In the genomic region with DNA sequence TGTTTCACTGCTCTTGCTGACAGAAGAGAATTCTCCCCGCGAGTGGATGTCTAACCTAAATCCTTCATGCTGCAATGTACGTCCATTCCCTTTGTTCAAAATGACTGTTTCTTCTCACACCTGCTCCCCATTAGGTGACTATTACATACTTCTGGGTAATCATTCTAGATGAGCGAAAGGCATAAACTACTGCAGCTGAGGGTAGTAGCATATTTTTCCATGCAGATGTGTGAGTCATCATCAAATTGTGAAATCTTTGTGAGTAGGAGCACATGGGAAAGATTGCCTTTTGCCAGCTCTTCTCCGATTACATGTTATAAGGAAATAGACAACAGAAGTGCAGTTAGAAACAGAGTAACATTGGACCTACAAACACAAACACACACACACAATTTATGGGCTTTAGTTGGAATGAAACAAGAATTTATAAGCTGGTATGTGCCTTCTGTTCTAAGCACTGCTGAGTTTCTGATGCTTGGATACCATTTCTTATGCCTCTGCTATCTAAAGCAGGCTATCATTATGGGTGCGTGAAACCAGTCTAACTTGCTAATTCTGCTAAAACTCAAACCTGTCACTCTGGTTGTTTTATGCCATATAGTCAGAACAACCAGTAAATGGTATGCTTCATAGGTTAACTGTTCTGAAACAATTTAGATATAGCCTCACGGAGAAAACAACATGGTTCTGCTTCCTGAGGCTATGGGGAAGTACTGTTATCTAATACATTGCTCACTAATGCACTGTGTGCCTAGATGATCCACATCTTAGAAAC, we compare ENCODE assay signal across 11 cellular contexts.
DNase-seq lines count a peak whose midpoint lies in the region; ATAC-seq, FAIRE-seq and TF ChIP-seq lines count a peak whose summit lies in the region.
"Had no signal": no experiment of that assay in that cellular context is flagged by ENCODE, and none has a peak within 500 bp of the region (broad histone marks: within the 10 kb centered on the region; RNA-seq: fewer than 3 reads in every experiment).

No MANE protein-coding gene starts in this region.

- H3K27ac Mint-ChIP-seq in HFFc6 = no peak overlapping the region
- no peak overlapping the region for H3K27ac Mint-ChIP-seq in MCF 10A (ENCODE audit: low read depth, unreplicated experiment)
- H3K27ac Mint-ChIP-seq in glutamatergic neuron (ENCODE audit: unreplicated experiment) = no peak overlapping the region
- H3K27ac Mint-ChIP-seq in activated T-cell treated with anti-CD3 and anti-CD28 coated beads, Interleukin-2, amount 50 U/mL, for 72 hours = no peak overlapping the region

- H3K4me3 ChIP-seq in A549 (no peak overlapping the region), left lung (no peak overlapping the region)

- TF ChIP-seq RAD21 in A549 (conservative IDR thresholded peaks at IDR 0.05 in 1 of 2, IDR thresholded peaks at IDR 0.05 in 1 of 2) = no peak

- POLR2A ChIA-PET in A549 (lab: Yijun Ruan, JAX) (no interaction called here), MCF 10A (lab: Yijun Ruan, JAX) (interaction anchor here (1.4 kb wide), 1 partner anchor 342 kb away, joined by 4 read pairs; no protein-coding TSS in a partner anchor)

- WGBS in A549 (ENCODE audit: missing lambda C conversion rate) = 41% methylated on average over 7 of the region's 7 CpGs

- H3K9me3 Mint-ChIP-seq in HFFc6 (no peaks in the 10 kb centered on the region), MCF 10A (ENCODE audit: unreplicated experiment) (no peaks in the 10 kb centered on the region), glutamatergic neuron (ENCODE audit: unreplicated experiment) (peaks cover 2% of the 10 kb centered on the region)
- H3K9me3 Mint-ChIP-seq in activated T-cell treated with anti-CD3 and anti-CD28 coated beads, Interleukin-2, amount 50 U/mL, for 72 hours = no peaks in the 10 kb centered on the region

- no peak for TF ChIP-seq POLR2A in A549 (IDR thresholded peaks at IDR 0.05; ENCODE audit: low read length)

- intact Hi-C loops in MCF 10A (cut with micrococcal nuclease) = loop anchor here (10.0 kb wide), 1 partner anchor 325 kb away; no protein-coding TSS in a partner anchor
- intact Hi-C loops in left lung (cut with DNase I) = no loop called here

- BruUV-seq in MCF 10A (replicated peaks; lab: Mats Ljungman, UMichigan) = no TSS peak

- no peak for TF ChIP-seq EP300 in A549 (IDR thresholded peaks at IDR 0.05)

- H3K27ac ChIP-seq in A549 = no peak overlapping the region
- no peak overlapping the region for H3K27ac ChIP-seq in left lung

- H3K36me3 ChIP-seq in left lung = no peaks in the 10 kb centered on the region

- CTCF ChIA-PET in A549 (lab: Yijun Ruan, JAX) (interaction anchor here (1.8 kb wide), 1 partner anchor 384 kb away, joined by 4 read pairs; no protein-coding TSS in a partner anchor), MCF 10A (lab: Yijun Ruan, JAX) (interaction anchor here (0.8 to 1.0 kb wide), 2 partner anchors 74 to 322 kb away, joined by 3 read pairs; no protein-coding TSS in a partner anchor)

- H3K27me3 ChIP-seq in left lung = no peaks in the 10 kb centered on the region

- H3K4me1 Mint-ChIP-seq in HFFc6 (ENCODE audit: low read depth) (peaks cover 11% of the 10 kb centered on the region), MCF 10A (ENCODE audit: insufficient read depth, unreplicated experiment) (peaks cover 8% of the 10 kb centered on the region), glutamatergic neuron (ENCODE audit: low read depth, unreplicated experiment) (no peaks in the 10 kb centered on the region)
- no peaks in the 10 kb centered on the region for H3K4me1 Mint-ChIP-seq in activated T-cell treated with anti-CD3 and anti-CD28 coated beads, Interleukin-2, amount 50 U/mL, for 72 hours (ENCODE audit: low read depth)

- H3K4me1 ChIP-seq in A549 = peaks cover 3% of the 10 kb centered on the region; the same call in 1 of the 3 replicates
- no peaks in the 10 kb centered on the region for H3K4me1 ChIP-seq in left lung

- DNase-seq in A549 (ENCODE audit: low read depth in 1 of 2, low spot score in 1 of 2) = peak in 1 of 2 experiments; percentile 28
- DNase-seq in HFFc6 = peak; percentile 85
- peak; percentile 87 for DNase-seq in MCF 10A (ENCODE audit: unreplicated experiment)
- DNase-seq in left lung = no peak
- no peak for DNase-seq in MV-4-11 (lab: John Stamatoyannopoulos, UW)
- DNase-seq in activated naive CD4-positive, alpha-beta T cell treated with anti-CD3 and anti-CD28 coated beads, Interleukin-2, amount 50 U/mL, for 16 hours = no peak
- DNase-seq in glutamatergic neuron = no peak
- DNase-seq in activated T-cell treated with anti-CD3 and anti-CD28 coated beads, Interleukin-2, amount 50 U/mL, for 72 hours = no peak
- DNase-seq: activated CD4-positive, alpha-beta T cell treated with anti-CD3 and anti-CD28 coated beads, Interleukin-2, amount 50 U/mL, for 4 hours had no signal

- H3K4me3 Mint-ChIP-seq in HFFc6 = no peak overlapping the region
- no peak overlapping the region for H3K4me3 Mint-ChIP-seq in MCF 10A (ENCODE audit: unreplicated experiment)
- no peak overlapping the region for H3K4me3 Mint-ChIP-seq in glutamatergic neuron (ENCODE audit: unreplicated experiment)
- H3K4me3 Mint-ChIP-seq in activated T-cell treated with anti-CD3 and anti-CD28 coated beads, Interleukin-2, amount 50 U/mL, for 72 hours = no peak overlapping the region

- no peaks in the 10 kb centered on the region for H3K36me3 Mint-ChIP-seq in HFFc6 (ENCODE audit: low read depth)
- H3K36me3 Mint-ChIP-seq in MCF 10A (ENCODE audit: insufficient read depth, unreplicated experiment) = no peaks in the 10 kb centered on the region
- H3K36me3 Mint-ChIP-seq in glutamatergic neuron (ENCODE audit: unreplicated experiment) = no peaks in the 10 kb centered on the region
- no peaks in the 10 kb centered on the region for H3K36me3 Mint-ChIP-seq in activated T-cell treated with anti-CD3 and anti-CD28 coated beads, Interleukin-2, amount 50 U/mL, for 72 hours (ENCODE audit: insufficient read depth in 2 of 2)

- no peak for FAIRE-seq in A549 (lab: Jason Lieb, UNC)
- FAIRE-seq: D721Med, GM19239 had no signal

- peak overlapping the region; percentile 26; the same call in 2 of the 3 replicates for H3K4me2 ChIP-seq in A549

- TF ChIP-seq CTCF in A549 (IDR thresholded peaks at IDR 0.05) (no peak), HFFc6 (IDR thresholded peaks at IDR 0.05) (no peak), MCF 10A (IDR thresholded peaks at IDR 0.05; ENCODE audit: unreplicated experiment) (no peak), left lung (IDR thresholded peaks at IDR 0.05) (no peak), glutamatergic neuron (IDR thresholded peaks at IDR 0.05; ENCODE audit: partially characterized antibody, unreplicated experiment) (no peak)

- H3K27me3 Mint-ChIP-seq in HFFc6 (ENCODE audit: insufficient read depth) = peaks cover 5% of the 10 kb centered on the region
- peaks cover 69% of the 10 kb centered on the region for H3K27me3 Mint-ChIP-seq in MCF 10A (ENCODE audit: insufficient read depth, unreplicated experiment)
- peaks cover 2% of the 10 kb centered on the region for H3K27me3 Mint-ChIP-seq in glutamatergic neuron (ENCODE audit: unreplicated experiment)
- H3K27me3 Mint-ChIP-seq in activated T-cell treated with anti-CD3 and anti-CD28 coated beads, Interleukin-2, amount 50 U/mL, for 72 hours (ENCODE audit: low read depth) = no peaks in the 10 kb centered on the region

- H3K9me3 ChIP-seq in A549 (no peaks in the 10 kb centered on the region), left lung (no peaks in the 10 kb centered on the region)

- ATAC-seq in A549 (peak in 1 of 2 experiments; percentile 47; a peak in 1 of 6 replicates), left lung (peak; percentile 80)
- no peak for ATAC-seq in activated T-cell treated with anti-CD3 and anti-CD28 coated beads, Interleukin-2, amount 50 U/mL, for 72 hours (replicated peaks in 1 of 2)

TF ChIP-seq in A549, 52 proteins besides CTCF, POLR2A, EP300 and RAD21 (continues in another document):
- TF ChIP-seq NFE2L2 (conservative IDR thresholded peaks at IDR 0.05; ENCODE audit: low read length) (no peak), JUNB (IDR thresholded peaks at IDR 0.05) (no peak), FOSL2 (IDR thresholded peaks at IDR 0.05) (no peak), FOSL2 (CRISPR knock-in tag; IDR thresholded peaks at IDR 0.05) (peak; percentile 55), NPAS2 (CRISPR knock-in tag; IDR thresholded peaks at IDR 0.05; ENCODE audit: borderline replicate concordance) (no peak), FOXS1 (CRISPR knock-in tag; IDR thresholded peaks at IDR 0.05) (no peak), PHF8 (IDR thresholded peaks at IDR 0.05; ENCODE audit: borderline replicate concordance, low read depth) (no peak)
- TF ChIP-seq, protein P1, sequence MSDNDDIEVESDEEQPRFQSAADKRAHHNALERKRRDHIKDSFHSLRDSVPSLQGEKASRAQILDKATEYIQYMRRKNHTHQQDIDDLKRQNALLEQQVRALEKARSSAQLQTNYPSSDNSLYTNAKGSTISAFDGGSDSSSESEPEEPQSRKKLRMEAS (IDR thresholded peaks at IDR 0.05) = no peak
- TF ChIP-seq, protein P2, sequence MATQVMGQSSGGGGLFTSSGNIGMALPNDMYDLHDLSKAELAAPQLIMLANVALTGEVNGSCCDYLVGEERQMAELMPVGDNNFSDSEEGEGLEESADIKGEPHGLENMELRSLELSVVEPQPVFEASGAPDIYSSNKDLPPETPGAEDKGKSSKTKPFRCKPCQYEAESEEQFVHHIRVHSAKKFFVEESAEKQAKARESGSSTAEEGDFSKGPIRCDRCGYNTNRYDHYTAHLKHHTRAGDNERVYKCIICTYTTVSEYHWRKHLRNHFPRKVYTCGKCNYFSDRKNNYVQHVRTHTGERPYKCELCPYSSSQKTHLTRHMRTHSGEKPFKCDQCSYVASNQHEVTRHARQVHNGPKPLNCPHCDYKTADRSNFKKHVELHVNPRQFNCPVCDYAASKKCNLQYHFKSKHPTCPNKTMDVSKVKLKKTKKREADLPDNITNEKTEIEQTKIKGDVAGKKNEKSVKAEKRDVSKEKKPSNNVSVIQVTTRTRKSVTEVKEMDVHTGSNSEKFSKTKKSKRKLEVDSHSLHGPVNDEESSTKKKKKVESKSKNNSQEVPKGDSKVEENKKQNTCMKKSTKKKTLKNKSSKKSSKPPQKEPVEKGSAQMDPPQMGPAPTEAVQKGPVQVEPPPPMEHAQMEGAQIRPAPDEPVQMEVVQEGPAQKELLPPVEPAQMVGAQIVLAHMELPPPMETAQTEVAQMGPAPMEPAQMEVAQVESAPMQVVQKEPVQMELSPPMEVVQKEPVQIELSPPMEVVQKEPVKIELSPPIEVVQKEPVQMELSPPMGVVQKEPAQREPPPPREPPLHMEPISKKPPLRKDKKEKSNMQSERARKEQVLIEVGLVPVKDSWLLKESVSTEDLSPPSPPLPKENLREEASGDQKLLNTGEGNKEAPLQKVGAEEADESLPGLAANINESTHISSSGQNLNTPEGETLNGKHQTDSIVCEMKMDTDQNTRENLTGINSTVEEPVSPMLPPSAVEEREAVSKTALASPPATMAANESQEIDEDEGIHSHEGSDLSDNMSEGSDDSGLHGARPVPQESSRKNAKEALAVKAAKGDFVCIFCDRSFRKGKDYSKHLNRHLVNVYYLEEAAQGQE (IDR thresholded peaks at IDR 0.05) = no peak

Comparison
In these comparisons a context has a peak if more than half of its experiments do, and no peak if none do; other contexts are left out.
1. DNase-seq: peak in HFFc6 (single experiment) and MCF 10A (single experiment); none in left lung (0 of 2), MV-4-11 (single experiment), activated naive CD4-positive, alpha-beta T cell treated with anti-CD3 and anti-CD28 coated beads, Interleukin-2, amount 50 U/mL, for 16 hours (single experiment), glutamatergic neuron (single experiment) and activated T-cell treated with anti-CD3 and anti-CD28 coated beads, Interleukin-2, amount 50 U/mL, for 72 hours (0 of 2).